In genomic region chr20:43334080-43334479, GRCh38 we compare ENCODE assay signal across 1 cellular context.
A peak's percentile ranks its signal among the peaks of the same experiment; 100 is the strongest.
TF ChIP-seq lines count a peak whose summit lies in the region.

No MANE protein-coding gene starts in this region.

TF ChIP-seq in K562, 482 proteins besides CTCF, POLR2A, EP300 and RAD21:
- TF ChIP-seq MBD1 (CRISPR knock-in tag; IDR thresholded peaks at IDR 0.05): no peak
- TF ChIP-seq COPS2 (conservative IDR thresholded peaks at IDR 0.05): no peak
- TF ChIP-seq STAG1 (CRISPR knock-in tag; IDR thresholded peaks at IDR 0.05; ENCODE audit: borderline replicate concordance): no peak
- no peak for TF ChIP-seq ZNF561 (CRISPR knock-in tag; conservative IDR thresholded peaks at IDR 0.05)
- TF ChIP-seq, protein P1, sequence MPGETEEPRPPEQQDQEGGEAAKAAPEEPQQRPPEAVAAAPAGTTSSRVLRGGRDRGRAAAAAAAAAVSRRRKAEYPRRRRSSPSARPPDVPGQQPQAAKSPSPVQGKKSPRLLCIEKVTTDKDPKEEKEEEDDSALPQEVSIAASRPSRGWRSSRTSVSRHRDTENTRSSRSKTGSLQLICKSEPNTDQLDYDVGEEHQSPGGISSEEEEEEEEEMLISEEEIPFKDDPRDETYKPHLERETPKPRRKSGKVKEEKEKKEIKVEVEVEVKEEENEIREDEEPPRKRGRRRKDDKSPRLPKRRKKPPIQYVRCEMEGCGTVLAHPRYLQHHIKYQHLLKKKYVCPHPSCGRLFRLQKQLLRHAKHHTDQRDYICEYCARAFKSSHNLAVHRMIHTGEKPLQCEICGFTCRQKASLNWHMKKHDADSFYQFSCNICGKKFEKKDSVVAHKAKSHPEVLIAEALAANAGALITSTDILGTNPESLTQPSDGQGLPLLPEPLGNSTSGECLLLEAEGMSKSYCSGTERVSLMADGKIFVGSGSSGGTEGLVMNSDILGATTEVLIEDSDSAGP (CRISPR knock-in tag; IDR thresholded peaks at IDR 0.05): no peak
- no peak for TF ChIP-seq BACH1 (tag; IDR thresholded peaks at IDR 0.05)
- TF ChIP-seq CBX3 (IDR thresholded peaks at IDR 0.05; ENCODE audit: borderline replicate concordance in 1 of 2, low read length in 2 of 2): peak in 1 of 2 experiments; percentile 89; a peak in 2 of 3 replicates
- TF ChIP-seq TARDBP (IDR thresholded peaks at IDR 0.05): no peak
- TF ChIP-seq HBP1 (CRISPR knock-in tag; IDR thresholded peaks at IDR 0.05): no peak
- no peak for TF ChIP-seq MECOM (CRISPR knock-in tag; IDR thresholded peaks at IDR 0.05)
- no peak for TF ChIP-seq NFRKB (IDR thresholded peaks at IDR 0.05; ENCODE audit: low read depth)
- TF ChIP-seq, protein P2, sequence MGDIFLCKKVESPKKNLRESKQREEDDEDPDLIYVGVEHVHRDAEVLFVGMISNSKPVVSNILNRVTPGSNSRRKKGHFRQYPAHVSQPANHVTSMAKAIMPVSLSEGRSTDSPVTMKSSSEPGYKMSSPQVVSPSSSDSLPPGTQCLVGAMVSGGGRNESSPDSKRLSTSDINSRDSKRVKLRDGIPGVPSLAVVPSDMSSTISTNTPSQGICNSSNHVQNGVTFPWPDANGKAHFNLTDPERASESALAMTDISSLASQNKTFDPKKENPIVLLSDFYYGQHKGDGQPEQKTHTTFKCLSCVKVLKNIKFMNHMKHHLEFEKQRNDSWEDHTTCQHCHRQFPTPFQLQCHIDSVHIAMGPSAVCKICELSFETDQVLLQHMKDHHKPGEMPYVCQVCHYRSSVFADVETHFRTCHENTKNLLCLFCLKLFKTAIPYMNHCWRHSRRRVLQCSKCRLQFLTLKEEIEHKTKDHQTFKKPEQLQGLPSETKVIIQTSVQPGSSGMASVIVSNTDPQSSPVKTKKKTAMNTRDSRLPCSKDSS (IDR thresholded peaks at IDR 0.05; ENCODE audit: low read depth, partially characterized antibody): peak; percentile 85
- TF ChIP-seq PTRF (tag; IDR thresholded peaks at IDR 0.05): no peak
- TF ChIP-seq ZNF217 (CRISPR knock-in tag; IDR thresholded peaks at IDR 0.05): no peak
- TF ChIP-seq ZNF668 (CRISPR knock-in tag; IDR thresholded peaks at IDR 0.05): no peak
- TF ChIP-seq POLR2AphosphoS5 (IDR thresholded peaks at IDR 0.05; ENCODE audit: control insufficient read depth, insufficient read depth, low read depth, low read length): no peak
- no peak for TF ChIP-seq SREBF2 (CRISPR knock-in tag; IDR thresholded peaks at IDR 0.05)
- TF ChIP-seq GTF2F1 (IDR thresholded peaks at IDR 0.05; ENCODE audit: low read depth, low read length): no peak
- peak; percentile 38; the same call in 1 of the 2 replicates for TF ChIP-seq CBX5 (IDR thresholded peaks at IDR 0.05; ENCODE audit: borderline replicate concordance, low read depth)
- no peak for TF ChIP-seq E4F1 (CRISPR knock-in tag; IDR thresholded peaks at IDR 0.05; ENCODE audit: borderline replicate concordance)
- TF ChIP-seq ZFP30 (CRISPR knock-in tag; IDR thresholded peaks at IDR 0.05; ENCODE audit: borderline replicate concordance): no peak
- TF ChIP-seq ARNT (IDR thresholded peaks at IDR 0.05): no peak
- TF ChIP-seq CBFA2T3 (IDR thresholded peaks at IDR 0.05): no peak
- no peak for TF ChIP-seq DEAF1 (CRISPR knock-in tag; IDR thresholded peaks at IDR 0.05)
- TF ChIP-seq TRIM28 (IDR thresholded peaks at IDR 0.05): 0 out of 2 replicates have a peak, but pooled peaks have one; percentile 47
- no peak for TF ChIP-seq MCM3 (IDR thresholded peaks at IDR 0.05)
- TF ChIP-seq KLF1 (tag; IDR thresholded peaks at IDR 0.05): no peak
- TF ChIP-seq HDAC8 (tag; IDR thresholded peaks at IDR 0.05): no peak
- TF ChIP-seq IRF1 (CRISPR knock-in tag; IDR thresholded peaks at IDR 0.05; ENCODE audit: borderline replicate concordance): no peak
- TF ChIP-seq, protein P3, sequence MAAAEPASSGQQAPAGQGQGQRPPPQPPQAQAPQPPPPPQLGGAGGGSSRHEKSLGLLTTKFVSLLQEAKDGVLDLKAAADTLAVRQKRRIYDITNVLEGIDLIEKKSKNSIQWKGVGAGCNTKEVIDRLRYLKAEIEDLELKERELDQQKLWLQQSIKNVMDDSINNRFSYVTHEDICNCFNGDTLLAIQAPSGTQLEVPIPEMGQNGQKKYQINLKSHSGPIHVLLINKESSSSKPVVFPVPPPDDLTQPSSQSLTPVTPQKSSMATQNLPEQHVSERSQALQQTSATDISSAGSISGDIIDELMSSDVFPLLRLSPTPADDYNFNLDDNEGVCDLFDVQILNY (CRISPR knock-in tag; IDR thresholded peaks at IDR 0.05): no peak
- no peak for TF ChIP-seq MAFG (tag; conservative IDR thresholded peaks at IDR 0.05)
